In the genomic region with DNA sequence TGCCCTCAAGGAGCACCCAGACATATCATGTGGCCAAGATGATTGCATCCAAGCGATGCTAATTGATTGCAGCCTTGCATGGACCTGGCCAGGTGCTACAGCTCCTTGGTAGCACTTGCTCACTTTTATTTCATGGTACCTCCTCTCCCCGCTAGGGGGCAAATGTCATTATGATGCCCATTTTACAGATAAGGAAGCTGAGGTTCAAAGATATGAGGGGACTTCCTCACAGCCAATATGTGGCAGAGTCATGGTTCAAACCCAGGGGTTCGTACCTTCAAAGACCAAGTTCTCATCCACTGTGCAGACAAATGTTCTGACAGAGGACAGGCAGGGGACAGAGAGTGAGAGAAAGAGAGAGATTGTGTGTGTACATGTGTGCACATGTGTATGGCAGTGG, we compare ENCODE assay signal across 18 cellular contexts. TPM values are rescaled to one million over a fixed set of nuclear protein-coding genes. Genes with fewer than 3 reads are reported as not detected.
DNase-seq lines count a peak whose midpoint lies in the region; ATAC-seq, FAIRE-seq and TF ChIP-seq lines count a peak whose summit lies in the region.
"Had no signal": no experiment of that assay in that cellular context is flagged by ENCODE, and none has a peak within 500 bp of the region (broad histone marks: within the 10 kb centered on the region; RNA-seq: fewer than 3 reads in every experiment).

No MANE protein-coding gene starts in this region.

- H3K9me2 ChIP-seq in SK-N-SH = no peaks in the 10 kb centered on the region

- peak; percentile 64 for FAIRE-seq in GM18507 (lab: Jason Lieb, UNC)
- FAIRE-seq: A204.1 had no signal

- no peaks in the 10 kb centered on the region for H3F3A ChIP-seq in SK-N-SH (replicated peaks; ENCODE audit: insufficient read depth)

- WGBS in SK-N-SH (ENCODE audit: low lambda C conversion rate) = 28% methylated on average over 2 of the region's 3 CpGs

- no peaks in the 10 kb centered on the region for H3K36me3 ChIP-seq in SK-N-SH (replicated peaks in 1 of 2; ENCODE audit: control insufficient read depth in 1 of 2, insufficient read depth in 2 of 2, low read length in 1 of 2)
- no peaks in the 10 kb centered on the region for H3K36me3 ChIP-seq in lower lobe of right lung
- H3K36me3 ChIP-seq: cardiac muscle cell, transverse colon had no signal

- no peak overlapping the region for H3K4me2 ChIP-seq in SK-N-SH
- H3K4me2 ChIP-seq: hepatocyte had no signal

- TF ChIP-seq CTCF in SK-N-SH (IDR thresholded peaks at IDR 0.05) (peak; percentile 21; the same call in 1 of the 2 replicates), lower lobe of right lung (IDR thresholded peaks at IDR 0.05) (peak; percentile 9)

- H3K9ac ChIP-seq in SK-N-SH = no peak overlapping the region

- H3K27ac ChIP-seq in SK-N-SH (ENCODE audit: low read depth in 2 of 2, low read length in 1 of 2) = no peak overlapping the region
- no peak overlapping the region for H3K27ac ChIP-seq in lower lobe of right lung
- H3K27ac ChIP-seq: cardiac muscle cell, hepatocyte, transverse colon had no signal

- no peak overlapping the region for H3K4me3 ChIP-seq in SK-N-SH (ENCODE audit: low read depth in 2 of 2, low read length in 1 of 2)
- no peak overlapping the region for H3K4me3 ChIP-seq in lower lobe of right lung
- H3K4me3 ChIP-seq: cardiac muscle cell, hepatocyte, transverse colon had no signal

- TF ChIP-seq EP300 in SK-N-SH (IDR thresholded peaks at IDR 0.05; ENCODE audit: borderline replicate concordance in 1 of 2, low read depth in 1 of 2, low read length in 1 of 2) = no peak

- H3K79me2 ChIP-seq in SK-N-SH (ENCODE audit: insufficient read depth) = no peaks in the 10 kb centered on the region
- H3K79me2 ChIP-seq: hepatocyte had no signal

- DNase-seq in SK-N-SH = no peak
- DNase-seq in GM18507 (ENCODE audit: extremely low spot score, insufficient read length, low read depth) = peak; percentile 12
- DNase-seq in NAMALWA (ENCODE audit: low spot score) = peak; percentile 81
- DNase-seq in lower lobe of right lung = no peak
- no peak for DNase-seq in kidney tubule cell (ENCODE audit: low spot score)
- DNase-seq in NCI-H82 treated with DMSO at 0.1 percent for 48 hours (lab: John Stamatoyannopoulos, UW; ENCODE audit: unreplicated experiment) = no peak
- DNase-seq: activated CD4-positive, CD25-positive, alpha-beta regulatory T cell treated with anti-CD3 and anti-CD28 coated beads, Interleukin-2, amount 50 U/mL, for 72 hours; CD8-positive, alpha-beta memory T cell; NCI-H2029 treated with DMSO at 0.1 percent for 48 hours; NCI-H526; stimulated activated CD4-positive, alpha-beta T cell treated with anti-CD3 and anti-CD28 coated beads, Interleukin-4, amount 100 ng/mL, for 24 hours; transverse colon had no signal

- CTCF ChIA-PET in SK-N-SH (lab: Yijun Ruan, JAX) = interaction anchor here (0.6 to 1.6 kb wide), 5 partner anchors 10 to 144 kb away, joined by 3 to 5 read pairs (median 4); no protein-coding TSS in a partner anchor

- H3K27me3 ChIP-seq in SK-N-SH (ENCODE audit: insufficient read depth) = no peaks in the 10 kb centered on the region
- H3K27me3 ChIP-seq in lower lobe of right lung (ENCODE audit: low read depth) = no peaks in the 10 kb centered on the region
- H3K27me3 ChIP-seq: cardiac muscle cell, transverse colon had no signal

- intact Hi-C loops in lower lobe of right lung (cut with DNase I) = no loop called here

- H3K4me1 ChIP-seq in SK-N-SH (ENCODE audit: control insufficient read depth in 1 of 2, insufficient read depth in 2 of 2, low read depth in 1 of 2, low read length in 1 of 2) = peaks cover 0 to 11% of the 10 kb centered on the region in 2 experiments; a peak in 1 of 4 replicates
- H3K4me1 ChIP-seq in lower lobe of right lung = no peaks in the 10 kb centered on the region
- H3K4me1 ChIP-seq: transverse colon had no signal

- TF ChIP-seq RAD21 in SK-N-SH (IDR thresholded peaks at IDR 0.05; ENCODE audit: low read length) = no peak

- no peaks in the 10 kb centered on the region for H3K9me3 ChIP-seq in SK-N-SH
- H3K9me3 ChIP-seq in lower lobe of right lung = no peaks in the 10 kb centered on the region
- H3K9me3 ChIP-seq: transverse colon had no signal

- no peak for ATAC-seq in SK-N-SH treated with all-trans-retinoic acid at 6 μM for 48 hours
- no peak for ATAC-seq in lower lobe of right lung
- ATAC-seq in GM19397 (IDR thresholded peaks at IDR 0.05; ENCODE audit: unreplicated experiment) = no peak

- POLR2A ChIA-PET in SK-N-SH (lab: Yijun Ruan, JAX) = no interaction called here

- no peak overlapping the region for H2AFZ ChIP-seq in SK-N-SH (ENCODE audit: low read depth)
- H2AFZ ChIP-seq: hepatocyte had no signal

- no peaks in the 10 kb centered on the region for H4K20me1 ChIP-seq in SK-N-SH (ENCODE audit: insufficient read depth)

TF ChIP-seq in SK-N-SH, 30 proteins besides CTCF, POLR2A, EP300 and RAD21 (continues in another document):
- TF ChIP-seq, protein P1, sequence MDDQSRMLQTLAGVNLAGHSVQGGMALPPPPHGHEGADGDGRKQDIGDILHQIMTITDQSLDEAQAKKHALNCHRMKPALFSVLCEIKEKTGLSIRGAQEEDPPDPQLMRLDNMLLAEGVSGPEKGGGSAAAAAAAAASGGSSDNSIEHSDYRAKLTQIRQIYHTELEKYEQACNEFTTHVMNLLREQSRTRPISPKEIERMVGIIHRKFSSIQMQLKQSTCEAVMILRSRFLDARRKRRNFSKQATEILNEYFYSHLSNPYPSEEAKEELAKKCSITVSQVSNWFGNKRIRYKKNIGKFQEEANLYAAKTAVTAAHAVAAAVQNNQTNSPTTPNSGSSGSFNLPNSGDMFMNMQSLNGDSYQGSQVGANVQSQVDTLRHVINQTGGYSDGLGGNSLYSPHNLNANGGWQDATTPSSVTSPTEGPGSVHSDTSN (IDR thresholded peaks at IDR 0.05) = no peak
- TF ChIP-seq EZH2phosphoT487 (IDR thresholded peaks at IDR 0.05; ENCODE audit: borderline replicate concordance, low read depth) = no peak
- TF ChIP-seq, protein P2, sequence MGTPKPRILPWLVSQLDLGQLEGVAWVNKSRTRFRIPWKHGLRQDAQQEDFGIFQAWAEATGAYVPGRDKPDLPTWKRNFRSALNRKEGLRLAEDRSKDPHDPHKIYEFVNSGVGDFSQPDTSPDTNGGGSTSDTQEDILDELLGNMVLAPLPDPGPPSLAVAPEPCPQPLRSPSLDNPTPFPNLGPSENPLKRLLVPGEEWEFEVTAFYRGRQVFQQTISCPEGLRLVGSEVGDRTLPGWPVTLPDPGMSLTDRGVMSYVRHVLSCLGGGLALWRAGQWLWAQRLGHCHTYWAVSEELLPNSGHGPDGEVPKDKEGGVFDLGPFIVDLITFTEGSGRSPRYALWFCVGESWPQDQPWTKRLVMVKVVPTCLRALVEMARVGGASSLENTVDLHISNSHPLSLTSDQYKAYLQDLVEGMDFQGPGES (IDR thresholded peaks at IDR 0.05; ENCODE audit: low read depth, low read length) = no peak
- no peak for TF ChIP-seq SMC3 (IDR thresholded peaks at IDR 0.05; ENCODE audit: low read depth, low read length)
- no peak for TF ChIP-seq FOXJ3 (CRISPR knock-in tag; IDR thresholded peaks at IDR 0.05)
- no peak for TF ChIP-seq USF2 (IDR thresholded peaks at IDR 0.05; ENCODE audit: borderline replicate concordance, low read depth, low read length)
- TF ChIP-seq TEAD4 (IDR thresholded peaks at IDR 0.05; ENCODE audit: borderline replicate concordance, insufficient read depth) = no peak

TF ChIP-seq in SK-N-SH treated with all-trans-retinoic acid at 6 μM for 48 hours, 23 proteins besides CTCF, POLR2A, EP300 and RAD21 (continues in another document):
- TF ChIP-seq TOX (CRISPR knock-in tag; IDR thresholded peaks at IDR 0.05; ENCODE audit: borderline replicate concordance) (no peak), CSDC2 (CRISPR knock-in tag; IDR thresholded peaks at IDR 0.05) (no peak), POU6F1 (CRISPR knock-in tag; IDR thresholded peaks at IDR 0.05; ENCODE audit: borderline replicate concordance, low read depth) (no peak), SNAI2 (CRISPR knock-in tag; IDR thresholded peaks at IDR 0.05) (no peak), ISL1 (CRISPR knock-in tag; IDR thresholded peaks at IDR 0.05) (no peak), ZFP30 (CRISPR knock-in tag; IDR thresholded peaks at IDR 0.05) (no peak)
- TF ChIP-seq, protein P3, sequence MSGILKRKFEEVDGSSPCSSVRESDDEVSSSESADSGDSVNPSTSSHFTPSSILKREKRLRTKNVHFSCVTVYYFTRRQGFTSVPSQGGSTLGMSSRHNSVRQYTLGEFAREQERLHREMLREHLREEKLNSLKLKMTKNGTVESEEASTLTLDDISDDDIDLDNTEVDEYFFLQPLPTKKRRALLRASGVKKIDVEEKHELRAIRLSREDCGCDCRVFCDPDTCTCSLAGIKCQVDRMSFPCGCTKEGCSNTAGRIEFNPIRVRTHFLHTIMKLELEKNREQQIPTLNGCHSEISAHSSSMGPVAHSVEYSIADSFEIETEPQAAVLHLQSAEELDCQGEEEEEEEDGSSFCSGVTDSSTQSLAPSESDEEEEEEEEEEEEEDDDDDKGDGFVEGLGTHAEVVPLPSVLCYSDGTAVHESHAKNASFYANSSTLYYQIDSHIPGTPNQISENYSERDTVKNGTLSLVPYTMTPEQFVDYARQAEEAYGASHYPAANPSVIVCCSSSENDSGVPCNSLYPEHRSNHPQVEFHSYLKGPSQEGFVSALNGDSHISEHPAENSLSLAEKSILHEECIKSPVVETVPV (CRISPR knock-in tag; IDR thresholded peaks at IDR 0.05) = no peak

RNA-seq across cellular contexts. Expression of gene KCNMB1, which starts 21.9 kb away (rescaled TPM):
- polyA plus RNA-seq in SK-N-SH (2012; rRNA removed) = not detected in 2 replicates
- polyA plus RNA-seq in SK-N-SH (2012; cell fraction: cytosol; rRNA removed) = not detected in 2 replicates
- not detected in 2 replicates for polyA plus RNA-seq in SK-N-SH (2012; cell fraction: nucleus; rRNA removed)
- total RNA-seq in lower lobe of right lung = 2.5 TPM
- total RNA-seq: CD8-positive, alpha-beta memory T cell; T-helper 2 cell treated with Interferon-gamma antibody and Interleukin-4, amounts not matched to agents 100 ng/mL and 5 ng/mL, for 36 hours had no signal
- polyA plus RNA-seq: CD8-positive, alpha-beta memory T cell had no signal

Comparison
In these comparisons a context has a peak if more than half of its experiments do, and no peak if none do; other contexts are left out.
1. DNase-seq: peak in GM18507 (single experiment) and NAMALWA (single experiment); none in SK-N-SH (single experiment), lower lobe of right lung (single experiment), kidney tubule cell (single experiment) and NCI-H82 treated with DMSO at 0.1 percent for 48 hours (single experiment).